Comparison of ENCODE assay signal across 8 cellular contexts in the genomic region with DNA sequence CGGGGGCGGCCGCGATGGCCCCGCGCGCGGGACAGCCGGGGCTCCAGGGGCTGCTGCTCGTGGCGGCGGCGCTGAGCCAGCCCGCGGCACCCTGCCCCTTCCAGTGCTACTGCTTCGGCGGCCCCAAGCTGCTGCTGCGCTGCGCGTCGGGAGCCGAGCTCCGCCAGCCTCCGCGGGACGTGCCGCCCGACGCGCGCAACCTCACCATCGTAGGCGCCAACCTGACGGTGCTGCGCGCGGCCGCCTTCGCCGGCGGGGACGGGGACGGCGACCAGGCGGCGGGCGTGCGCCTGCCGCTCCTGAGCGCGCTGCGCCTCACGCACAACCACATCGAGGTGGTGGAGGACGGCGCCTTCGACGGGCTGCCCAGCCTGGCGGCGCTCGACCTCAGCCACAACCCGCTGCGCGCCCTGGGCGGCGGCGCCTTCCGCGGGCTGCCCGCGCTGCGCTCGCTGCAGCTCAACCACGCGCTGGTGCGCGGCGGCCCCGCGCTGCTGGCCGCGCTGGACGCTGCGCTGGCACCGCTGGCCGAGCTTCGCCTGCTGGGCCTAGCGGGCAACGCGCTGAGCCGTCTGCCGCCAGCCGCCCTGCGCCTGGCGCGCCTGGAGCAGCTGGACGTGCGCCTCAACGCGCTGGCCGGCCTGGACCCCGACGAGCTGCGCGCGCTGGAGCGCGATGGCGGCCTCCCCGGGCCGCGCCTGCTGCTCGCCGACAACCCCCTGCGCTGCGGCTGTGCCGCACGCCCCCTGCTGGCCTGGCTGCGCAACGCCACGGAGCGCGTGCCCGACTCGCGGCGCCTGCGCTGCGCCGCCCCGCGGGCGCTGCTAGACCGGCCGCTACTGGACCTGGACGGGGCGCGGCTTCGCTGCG. TPM values are rescaled to one million over a fixed set of nuclear protein-coding genes. Genes with fewer than 3 reads are reported as not detected.
DNase-seq lines count a peak whose midpoint lies in the region; ATAC-seq and TF ChIP-seq lines count a peak whose summit lies in the region.

No MANE protein-coding gene starts in this region.

- H3K27me3 ChIP-seq in H7 (ENCODE audit: control insufficient read depth, insufficient read depth, low read length): peaks cover 63% of the 10 kb centered on the region
- H3K27me3 ChIP-seq in MG63: peaks cover 31% of the 10 kb centered on the region
- H3K27me3 ChIP-seq in adrenal gland: no peaks in the 10 kb centered on the region

- intact Hi-C loops in adrenal gland (cut with DNase I) (loop anchor here (5.0 to 10.0 kb wide), 2 partner anchors 216 to 219 kb away; no protein-coding TSS in a partner anchor), left ventricle myocardium superior (cut with micrococcal nuclease) (loop anchor here (10.0 kb wide), 1 partner anchor 216 kb away; no protein-coding TSS in a partner anchor)

- peak in 1 of 2 donors; percentile 18 for TF ChIP-seq POLR2A in adrenal gland (IDR thresholded peaks at IDR 0.05)

- WGBS in adrenal gland, 4 donors: 0 to 1% (median 1%) methylated on average over 8 to 140 of the region's 140 CpGs
- under 1% methylated on average over 140 of the region's 140 CpGs for WGBS in urinary bladder

- peak; percentile 97 for ATAC-seq in left ventricle myocardium superior

- H3K27ac ChIP-seq in adrenal gland (peak overlapping the region in 1 of 5 donors; percentile 30), urinary bladder (ENCODE audit: low read depth) (no peak overlapping the region)

- DNase-seq in ELF-1 (ENCODE audit: low read depth, low spot score) (peak; percentile 96), H7 (peak; percentile 98), MG63 (peak; percentile 77), SW 1271 (lab: John Stamatoyannopoulos, UW) (peak; percentile 64 to 84), adrenal gland (peak; percentile 73 to 91 (median 85)), left ventricle myocardium superior (peak; percentile 92), pulmonary artery endothelial cell (ENCODE audit: low read depth, low spot score) (peak; percentile 47)

- H3K4me3 ChIP-seq in H7 (ENCODE audit: insufficient read depth, low read depth, low read length): peak overlapping the region; percentile 51
- peak overlapping the region; percentile 26; the same call in 1 of the 2 replicates for H3K4me3 ChIP-seq in MG63
- peak overlapping the region in 1 of 4 donors; percentile 62 for H3K4me3 ChIP-seq in adrenal gland
- H3K4me3 ChIP-seq in urinary bladder (ENCODE audit: low read depth, low read length): peak overlapping the region; percentile 40

- H3K9me3 ChIP-seq in MG63 (no peaks in the 10 kb centered on the region), adrenal gland (replicated peaks in 1 of 3) (no peaks in the 10 kb centered on the region)

- H3K4me1 ChIP-seq in adrenal gland (replicated peaks in 1 of 2): peaks cover 0 to 9% of the 10 kb centered on the region in 2 donors
- peaks cover 2% of the 10 kb centered on the region for H3K4me1 ChIP-seq in urinary bladder (ENCODE audit: insufficient read depth)

- no peaks in the 10 kb centered on the region for H3K36me3 ChIP-seq in H7 (replicated peaks; ENCODE audit: control insufficient read depth, insufficient read depth, low read length)
- H3K36me3 ChIP-seq in MG63: no peaks in the 10 kb centered on the region
- H3K36me3 ChIP-seq in adrenal gland (replicated peaks in 1 of 2): no peaks in the 10 kb centered on the region
- no peaks in the 10 kb centered on the region for H3K36me3 ChIP-seq in urinary bladder (ENCODE audit: insufficient read depth)

- TF ChIP-seq CTCF in adrenal gland (IDR thresholded peaks at IDR 0.05): peak in 3 of 6 experiments; percentile 96 to 100 (median 100)

RNA-seq across cellular contexts. Expression of gene TPBGL, which starts 0.7 kb away (rescaled TPM):
- total RNA-seq in H7 (2014; rRNA removed; shearing (Covaris generic)): not detected in 2 replicates
- not detected in 2 replicates for total RNA-seq in MG63 (2014; rRNA removed; shearing (Covaris generic); ENCODE audit: low replicate concordance)
- total RNA-seq in adrenal gland (1 to 10 TPM in 4 of 8 donors, under 1 TPM in 4; 0.32 to 3.7 (median 1.1) TPM), left ventricle myocardium superior (not detected), pulmonary artery endothelial cell (under 0.01 and 0.07 TPM in 2 replicates), urinary bladder (not detected)
- polyA plus RNA-seq in adrenal gland (1 to 10 TPM; 1.5 to 4.3 (median 3.1) TPM), urinary bladder (0.38 TPM)

Comparison
In these comparisons a context has a peak if more than half of its experiments do, and no peak if none do; other contexts are left out.
1. DNase-seq: peak in every context shown above with its lines; median percentile 98 in H7; 96 in ELF-1; 92 in left ventricle myocardium superior; 85 in adrenal gland; 77 in MG63; 74 in SW 1271; 47 in pulmonary artery endothelial cell.